ENCODE assay signal across 1 cellular context in the genomic region with DNA sequence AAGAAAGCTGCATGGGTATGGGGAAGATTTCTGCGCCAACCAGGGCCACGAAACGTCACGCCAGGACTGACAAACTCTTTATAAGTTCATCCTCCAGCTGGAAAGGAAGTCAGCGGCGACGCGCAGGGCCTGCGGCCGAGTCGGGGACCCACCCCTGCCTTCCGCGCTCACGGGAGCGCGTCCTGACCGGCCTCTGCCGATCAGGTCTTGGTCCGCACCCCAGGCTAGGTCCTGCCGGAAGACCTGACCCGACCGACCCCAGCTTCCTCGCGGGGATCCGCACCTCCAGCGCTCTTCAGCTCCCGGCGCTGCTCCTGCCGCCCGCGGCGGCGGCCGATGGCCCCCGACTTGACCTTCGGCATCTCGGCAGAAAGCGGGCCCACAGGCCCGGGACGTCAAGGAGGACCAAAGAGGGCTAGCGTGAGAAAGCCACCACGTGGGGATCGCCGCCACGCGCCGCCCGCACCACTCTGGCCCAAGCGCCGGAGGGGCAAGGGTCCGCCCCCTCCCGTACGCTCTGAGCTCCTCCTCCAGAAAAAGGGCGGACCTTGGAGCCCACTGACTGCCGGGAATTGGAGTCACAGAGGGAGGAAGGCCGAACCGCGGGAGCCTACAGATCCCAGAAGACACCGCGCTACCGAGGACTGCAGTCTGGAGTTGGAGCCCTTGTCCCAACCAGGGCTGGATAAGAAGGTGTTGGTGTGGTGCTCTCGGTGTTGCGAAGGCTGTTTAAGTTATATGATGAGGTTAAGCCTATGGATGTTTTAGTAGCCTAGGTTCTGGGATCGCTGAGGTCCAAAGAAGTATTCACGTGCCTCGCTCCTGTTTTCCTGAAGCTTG.
TF ChIP-seq lines count a peak whose summit lies in the region.

Gene DIMT1, minus strand, starts transcription at position 495 of the 840 bp plus-strand sequence. Its CDS starts 133 bp downstream, at position 362.

TF ChIP-seq in WTC11, 78 proteins besides CTCF, POLR2A, EP300 and RAD21 (continued from another document):
- TF ChIP-seq, protein P1, sequence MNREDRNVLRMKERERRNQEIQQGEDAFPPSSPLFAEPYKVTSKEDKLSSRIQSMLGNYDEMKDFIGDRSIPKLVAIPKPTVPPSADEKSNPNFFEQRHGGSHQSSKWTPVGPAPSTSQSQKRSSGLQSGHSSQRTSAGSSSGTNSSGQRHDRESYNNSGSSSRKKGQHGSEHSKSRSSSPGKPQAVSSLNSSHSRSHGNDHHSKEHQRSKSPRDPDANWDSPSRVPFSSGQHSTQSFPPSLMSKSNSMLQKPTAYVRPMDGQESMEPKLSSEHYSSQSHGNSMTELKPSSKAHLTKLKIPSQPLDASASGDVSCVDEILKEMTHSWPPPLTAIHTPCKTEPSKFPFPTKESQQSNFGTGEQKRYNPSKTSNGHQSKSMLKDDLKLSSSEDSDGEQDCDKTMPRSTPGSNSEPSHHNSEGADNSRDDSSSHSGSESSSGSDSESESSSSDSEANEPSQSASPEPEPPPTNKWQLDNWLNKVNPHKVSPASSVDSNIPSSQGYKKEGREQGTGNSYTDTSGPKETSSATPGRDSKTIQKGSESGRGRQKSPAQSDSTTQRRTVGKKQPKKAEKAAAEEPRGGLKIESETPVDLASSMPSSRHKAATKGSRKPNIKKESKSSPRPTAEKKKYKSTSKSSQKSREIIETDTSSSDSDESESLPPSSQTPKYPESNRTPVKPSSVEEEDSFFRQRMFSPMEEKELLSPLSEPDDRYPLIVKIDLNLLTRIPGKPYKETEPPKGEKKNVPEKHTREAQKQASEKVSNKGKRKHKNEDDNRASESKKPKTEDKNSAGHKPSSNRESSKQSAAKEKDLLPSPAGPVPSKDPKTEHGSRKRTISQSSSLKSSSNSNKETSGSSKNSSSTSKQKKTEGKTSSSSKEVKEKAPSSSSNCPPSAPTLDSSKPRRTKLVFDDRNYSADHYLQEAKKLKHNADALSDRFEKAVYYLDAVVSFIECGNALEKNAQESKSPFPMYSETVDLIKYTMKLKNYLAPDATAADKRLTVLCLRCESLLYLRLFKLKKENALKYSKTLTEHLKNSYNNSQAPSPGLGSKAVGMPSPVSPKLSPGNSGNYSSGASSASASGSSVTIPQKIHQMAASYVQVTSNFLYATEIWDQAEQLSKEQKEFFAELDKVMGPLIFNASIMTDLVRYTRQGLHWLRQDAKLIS (CRISPR knock-in tag; IDR thresholded peaks at IDR 0.05; ENCODE audit: borderline replicate concordance) = peak; percentile 88
- TF ChIP-seq GABPB1 (CRISPR knock-in tag; IDR thresholded peaks at IDR 0.05) (peak; percentile 48; the same call in 1 of the 2 replicates), TCF7 (CRISPR knock-in tag; IDR thresholded peaks at IDR 0.05; ENCODE audit: low read depth) (no peak), MYBL2 (CRISPR knock-in tag; IDR thresholded peaks at IDR 0.05) (peak; percentile 79), NFE2L1 (CRISPR knock-in tag; IDR thresholded peaks at IDR 0.05) (0 out of 2 replicates have a peak, but pooled peaks have one; percentile 26), ETV6 (CRISPR knock-in tag; IDR thresholded peaks at IDR 0.05) (peak; percentile 89), E2F4 (CRISPR knock-in tag; IDR thresholded peaks at IDR 0.05; ENCODE audit: borderline replicate concordance, low read depth) (peak; percentile 50; the same call in 1 of the 2 replicates), GRHL2 (CRISPR knock-in tag; IDR thresholded peaks at IDR 0.05; ENCODE audit: insufficient replicate concordance, severe bottlenecking) (no peak), FOXP1 (CRISPR knock-in tag; IDR thresholded peaks at IDR 0.05; ENCODE audit: borderline replicate concordance) (peak; percentile 95), FOXP4 (CRISPR knock-in tag; IDR thresholded peaks at IDR 0.05) (0 out of 2 replicates have a peak, but pooled peaks have one; percentile 53), ZBTB43 (CRISPR knock-in tag; IDR thresholded peaks at IDR 0.05) (0 out of 2 replicates have a peak, but pooled peaks have one; percentile 60), ZNF138 (CRISPR knock-in tag; conservative IDR thresholded peaks at IDR 0.05) (no peak), CBFB (CRISPR knock-in tag; IDR thresholded peaks at IDR 0.05; ENCODE audit: low read depth) (no peak), KAT7 (CRISPR knock-in tag; IDR thresholded peaks at IDR 0.05; ENCODE audit: borderline replicate concordance) (no peak), TEAD1 (CRISPR knock-in tag; IDR thresholded peaks at IDR 0.05) (0 out of 2 replicates have a peak, but pooled peaks have one; percentile 46), E2F5 (CRISPR knock-in tag; IDR thresholded peaks at IDR 0.05) (peak; percentile 68; the same call in 1 of the 2 replicates), SP1 (CRISPR knock-in tag; conservative IDR thresholded peaks at IDR 0.05) (peak; percentile 93), ELF4 (CRISPR knock-in tag; IDR thresholded peaks at IDR 0.05; ENCODE audit: low read depth) (0 out of 2 replicates have a peak, but pooled peaks have one; percentile 53), CREM (CRISPR knock-in tag; IDR thresholded peaks at IDR 0.05) (peak; percentile 73; the same call in 1 of the 2 replicates), ZNF317 (CRISPR knock-in tag; IDR thresholded peaks at IDR 0.05; ENCODE audit: borderline replicate concordance, low read depth) (no peak), CREB1 (CRISPR knock-in tag; IDR thresholded peaks at IDR 0.05) (0 out of 2 replicates have a peak, but pooled peaks have one; percentile 34), SMAD4 (CRISPR knock-in tag; IDR thresholded peaks at IDR 0.05) (0 out of 2 replicates have a peak, but pooled peaks have one; percentile 13), HMGXB4 (CRISPR knock-in tag; IDR thresholded peaks at IDR 0.05) (peak; percentile 97), E2F1 (CRISPR knock-in tag; IDR thresholded peaks at IDR 0.05) (peak; percentile 76; the same call in 1 of the 2 replicates), JUN (CRISPR knock-in tag; IDR thresholded peaks at IDR 0.05) (0 out of 2 replicates have a peak, but pooled peaks have one; percentile 59), FOXK1 (CRISPR knock-in tag; IDR thresholded peaks at IDR 0.05) (peak; percentile 39)
- TF ChIP-seq, protein P2, sequence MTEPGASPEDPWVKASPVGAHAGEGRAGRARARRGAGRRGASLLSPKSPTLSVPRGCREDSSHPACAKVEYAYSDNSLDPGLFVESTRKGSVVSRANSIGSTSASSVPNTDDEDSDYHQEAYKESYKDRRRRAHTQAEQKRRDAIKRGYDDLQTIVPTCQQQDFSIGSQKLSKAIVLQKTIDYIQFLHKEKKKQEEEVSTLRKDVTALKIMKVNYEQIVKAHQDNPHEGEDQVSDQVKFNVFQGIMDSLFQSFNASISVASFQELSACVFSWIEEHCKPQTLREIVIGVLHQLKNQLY (CRISPR knock-in tag; IDR thresholded peaks at IDR 0.05) = no peak
- TF ChIP-seq, protein P3, sequence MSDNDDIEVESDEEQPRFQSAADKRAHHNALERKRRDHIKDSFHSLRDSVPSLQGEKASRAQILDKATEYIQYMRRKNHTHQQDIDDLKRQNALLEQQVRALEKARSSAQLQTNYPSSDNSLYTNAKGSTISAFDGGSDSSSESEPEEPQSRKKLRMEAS (CRISPR knock-in tag; IDR thresholded peaks at IDR 0.05) = peak; percentile 97
- TF ChIP-seq, protein P4, sequence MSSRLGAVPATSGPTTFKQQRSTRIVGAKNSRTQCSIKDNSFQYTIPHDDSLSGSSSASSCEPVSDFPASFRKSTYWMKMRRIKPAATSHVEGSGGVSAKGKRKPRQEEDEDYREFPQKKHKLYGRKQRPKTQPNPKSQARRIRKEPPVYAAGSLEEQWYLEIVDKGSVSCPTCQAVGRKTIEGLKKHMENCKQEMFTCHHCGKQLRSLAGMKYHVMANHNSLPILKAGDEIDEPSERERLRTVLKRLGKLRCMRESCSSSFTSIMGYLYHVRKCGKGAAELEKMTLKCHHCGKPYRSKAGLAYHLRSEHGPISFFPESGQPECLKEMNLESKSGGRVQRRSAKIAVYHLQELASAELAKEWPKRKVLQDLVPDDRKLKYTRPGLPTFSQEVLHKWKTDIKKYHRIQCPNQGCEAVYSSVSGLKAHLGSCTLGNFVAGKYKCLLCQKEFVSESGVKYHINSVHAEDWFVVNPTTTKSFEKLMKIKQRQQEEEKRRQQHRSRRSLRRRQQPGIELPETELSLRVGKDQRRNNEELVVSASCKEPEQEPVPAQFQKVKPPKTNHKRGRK (CRISPR knock-in tag; IDR thresholded peaks at IDR 0.05; ENCODE audit: borderline replicate concordance) = 0 out of 2 replicates have a peak, but pooled peaks have one; percentile 60
- TF ChIP-seq, protein P5, sequence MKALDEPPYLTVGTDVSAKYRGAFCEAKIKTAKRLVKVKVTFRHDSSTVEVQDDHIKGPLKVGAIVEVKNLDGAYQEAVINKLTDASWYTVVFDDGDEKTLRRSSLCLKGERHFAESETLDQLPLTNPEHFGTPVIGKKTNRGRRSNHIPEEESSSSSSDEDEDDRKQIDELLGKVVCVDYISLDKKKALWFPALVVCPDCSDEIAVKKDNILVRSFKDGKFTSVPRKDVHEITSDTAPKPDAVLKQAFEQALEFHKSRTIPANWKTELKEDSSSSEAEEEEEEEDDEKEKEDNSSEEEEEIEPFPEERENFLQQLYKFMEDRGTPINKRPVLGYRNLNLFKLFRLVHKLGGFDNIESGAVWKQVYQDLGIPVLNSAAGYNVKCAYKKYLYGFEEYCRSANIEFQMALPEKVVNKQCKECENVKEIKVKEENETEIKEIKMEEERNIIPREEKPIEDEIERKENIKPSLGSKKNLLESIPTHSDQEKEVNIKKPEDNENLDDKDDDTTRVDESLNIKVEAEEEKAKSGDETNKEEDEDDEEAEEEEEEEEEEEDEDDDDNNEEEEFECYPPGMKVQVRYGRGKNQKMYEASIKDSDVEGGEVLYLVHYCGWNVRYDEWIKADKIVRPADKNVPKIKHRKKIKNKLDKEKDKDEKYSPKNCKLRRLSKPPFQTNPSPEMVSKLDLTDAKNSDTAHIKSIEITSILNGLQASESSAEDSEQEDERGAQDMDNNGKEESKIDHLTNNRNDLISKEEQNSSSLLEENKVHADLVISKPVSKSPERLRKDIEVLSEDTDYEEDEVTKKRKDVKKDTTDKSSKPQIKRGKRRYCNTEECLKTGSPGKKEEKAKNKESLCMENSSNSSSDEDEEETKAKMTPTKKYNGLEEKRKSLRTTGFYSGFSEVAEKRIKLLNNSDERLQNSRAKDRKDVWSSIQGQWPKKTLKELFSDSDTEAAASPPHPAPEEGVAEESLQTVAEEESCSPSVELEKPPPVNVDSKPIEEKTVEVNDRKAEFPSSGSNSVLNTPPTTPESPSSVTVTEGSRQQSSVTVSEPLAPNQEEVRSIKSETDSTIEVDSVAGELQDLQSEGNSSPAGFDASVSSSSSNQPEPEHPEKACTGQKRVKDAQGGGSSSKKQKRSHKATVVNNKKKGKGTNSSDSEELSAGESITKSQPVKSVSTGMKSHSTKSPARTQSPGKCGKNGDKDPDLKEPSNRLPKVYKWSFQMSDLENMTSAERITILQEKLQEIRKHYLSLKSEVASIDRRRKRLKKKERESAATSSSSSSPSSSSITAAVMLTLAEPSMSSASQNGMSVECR (CRISPR knock-in tag; IDR thresholded peaks at IDR 0.05; ENCODE audit: borderline replicate concordance) = peak; percentile 95
